ENCODE assay signal across 7 cellular contexts in the genomic region with DNA sequence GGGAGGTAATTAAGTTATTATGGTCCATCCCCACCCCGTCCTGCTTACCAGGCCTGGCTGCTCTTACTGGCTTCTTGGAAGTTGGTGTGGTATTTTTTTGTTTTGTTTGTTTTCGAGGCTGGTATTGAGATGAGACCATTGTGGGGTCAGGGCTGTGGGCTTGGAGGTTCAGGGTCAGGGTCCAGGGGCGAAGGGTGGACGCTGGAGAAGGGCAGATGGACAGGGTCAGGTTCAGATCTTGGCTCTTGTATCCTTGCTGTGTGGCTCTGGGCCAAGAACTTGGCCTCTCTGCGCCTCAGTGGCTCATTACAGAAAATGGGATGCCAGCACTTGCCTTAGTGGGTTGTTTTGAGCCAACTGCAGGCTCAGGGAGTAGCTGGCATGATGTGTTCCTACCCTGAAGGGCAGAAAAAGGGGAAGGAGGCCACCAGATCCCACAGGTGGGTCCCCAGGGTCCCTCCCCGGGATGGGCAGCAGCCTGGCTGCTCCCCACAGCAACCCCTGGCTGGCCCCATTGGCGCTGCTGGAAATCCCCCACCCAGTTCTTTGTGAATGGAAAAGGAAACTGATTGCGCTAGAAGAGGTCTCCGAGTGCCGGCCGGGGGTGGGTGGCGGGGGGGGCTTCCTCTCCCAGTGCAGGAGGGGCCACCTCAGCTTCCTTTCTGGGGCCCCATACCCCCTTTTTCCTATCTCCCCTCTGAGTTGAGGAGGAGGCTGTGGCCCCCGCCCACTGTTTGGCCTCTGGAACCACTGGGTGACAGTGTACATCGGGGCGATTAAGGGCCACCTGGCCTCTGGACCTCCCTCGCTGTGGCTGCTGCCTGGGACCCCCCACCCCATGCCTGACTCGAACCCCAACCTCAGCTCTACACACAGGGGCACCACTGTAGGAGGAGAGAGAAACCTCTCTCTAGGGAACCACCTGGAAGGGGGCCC. TPM values are rescaled to one million over a fixed set of nuclear protein-coding genes. Genes with fewer than 3 reads are reported as not detected.
A peak's percentile ranks its signal among the peaks of the same experiment; 100 is the strongest.
DNase-seq lines count a peak whose midpoint lies in the region; TF ChIP-seq lines count a peak whose summit lies in the region.

No MANE protein-coding gene starts in this region.

- H3K4me1 ChIP-seq in liver (ENCODE audit: control insufficient read depth in 4 of 4, insufficient read depth in 4 of 4, low read length in 3 of 4) (peaks cover 29 to 72% (median 49%) of the 10 kb centered on the region in 4 donors), stomach (peaks cover 50 to 99% (median 78%) of the 10 kb centered on the region in 4 donors)

- peak overlapping the region in 1 of 2 donors; percentile 65 for H3K9ac ChIP-seq in liver (ENCODE audit: low read depth in 1 of 2, low read length in 2 of 2)

- peaks cover 84% of the 10 kb centered on the region for H3K4me1 Mint-ChIP-seq in activated T-helper 1 cell treated with anti-CD3 and anti-CD28 coated beads, Interleukin-12 subunit alpha, Interleukin-12 subunit beta, Interleukin-2, Interleukin-4 antibody, amounts not matched to agents 30 ng/mL and 10 ng/mL and 1 ng/mL, durations not matched to agents 14 hours and 24 hours and 36 hours (ENCODE audit: low read depth)

- H3K4me3 Mint-ChIP-seq in activated T-helper 1 cell treated with anti-CD3 and anti-CD28 coated beads, Interleukin-12 subunit alpha, Interleukin-12 subunit beta, Interleukin-2, Interleukin-4 antibody, amounts not matched to agents 30 ng/mL and 10 ng/mL and 1 ng/mL, durations not matched to agents 14 hours and 24 hours and 36 hours, result peak overlapping the region; percentile 76

- peaks cover 17% of the 10 kb centered on the region for H3K36me3 Mint-ChIP-seq in activated T-helper 1 cell treated with anti-CD3 and anti-CD28 coated beads, Interleukin-12 subunit alpha, Interleukin-12 subunit beta, Interleukin-2, Interleukin-4 antibody, amounts not matched to agents 30 ng/mL and 10 ng/mL and 1 ng/mL, durations not matched to agents 14 hours and 24 hours and 36 hours (ENCODE audit: low read depth)

- DNase-seq in activated T-helper 1 cell treated with anti-CD3 and anti-CD28 coated beads, Interleukin-12 subunit alpha, Interleukin-12 subunit beta, Interleukin-2, Interleukin-4 antibody, amounts not matched to agents 30 ng/mL and 10 ng/mL and 1 ng/mL, durations not matched to agents 14 hours and 24 hours and 36 hours (ENCODE audit: low spot score), result peak; percentile 71
- no peak for DNase-seq in stomach
- DNase-seq in SHP77 (lab: John Stamatoyannopoulos, UW), result no peak
- no peak for DNase-seq in RKO (ENCODE audit: low spot score)
- DNase-seq in SW 1271 (lab: John Stamatoyannopoulos, UW), result no peak

- H3K27ac Mint-ChIP-seq in activated T-helper 1 cell treated with anti-CD3 and anti-CD28 coated beads, Interleukin-12 subunit alpha, Interleukin-12 subunit beta, Interleukin-2, Interleukin-4 antibody, amounts not matched to agents 30 ng/mL and 10 ng/mL and 1 ng/mL, durations not matched to agents 14 hours and 24 hours and 36 hours, result peak overlapping the region; percentile 96

- no peaks in the 10 kb centered on the region for H3K27me3 Mint-ChIP-seq in activated T-helper 1 cell treated with anti-CD3 and anti-CD28 coated beads, Interleukin-12 subunit alpha, Interleukin-12 subunit beta, Interleukin-2, Interleukin-4 antibody, amounts not matched to agents 30 ng/mL and 10 ng/mL and 1 ng/mL, durations not matched to agents 14 hours and 24 hours and 36 hours (ENCODE audit: insufficient read depth)

- H3K9me3 ChIP-seq in KOPT-K1 (ENCODE audit: insufficient read depth, low read length, poor library complexity, severe bottlenecking), result no peaks in the 10 kb centered on the region
- H3K9me3 ChIP-seq in liver (ENCODE audit: control insufficient read depth in 4 of 4, low read length in 3 of 4), result no peaks in the 10 kb centered on the region
- no peaks in the 10 kb centered on the region for H3K9me3 ChIP-seq in stomach

- WGBS in liver, result 27% methylated on average over 17 of the region's 17 CpGs
- 21 to 41% (median 36%) methylated on average over 12 to 17 of the region's 17 CpGs for WGBS in stomach, 5 donors

- TF ChIP-seq RAD21 in liver (IDR thresholded peaks at IDR 0.05), result no peak

- H3K9me3 Mint-ChIP-seq in activated T-helper 1 cell treated with anti-CD3 and anti-CD28 coated beads, Interleukin-12 subunit alpha, Interleukin-12 subunit beta, Interleukin-2, Interleukin-4 antibody, amounts not matched to agents 30 ng/mL and 10 ng/mL and 1 ng/mL, durations not matched to agents 14 hours and 24 hours and 36 hours, result no peaks in the 10 kb centered on the region

- TF ChIP-seq POLR2A in stomach (IDR thresholded peaks at IDR 0.05), result no peak

- H3K27me3 ChIP-seq in liver (ENCODE audit: control insufficient read depth in 4 of 4, insufficient read depth in 4 of 4, low read length in 3 of 4), result no peaks in the 10 kb centered on the region
- H3K27me3 ChIP-seq in stomach, result no peaks in the 10 kb centered on the region

- TF ChIP-seq EP300 in stomach (IDR thresholded peaks at IDR 0.05), result no peak

- no peak overlapping the region for H3K4me3 ChIP-seq in liver (ENCODE audit: low read depth in 1 of 3, low read length in 3 of 3)
- peak overlapping the region in 2 of 4 donors; percentile 0 to 25 for H3K4me3 ChIP-seq in stomach

- no peak for TF ChIP-seq CTCF in liver (IDR thresholded peaks at IDR 0.05; ENCODE audit: low read depth, low read length, missing input control)
- TF ChIP-seq CTCF in stomach (IDR thresholded peaks at IDR 0.05), result no peak

- H3K36me3 ChIP-seq in KOPT-K1 (ENCODE audit: insufficient read depth, low read length), result no peaks in the 10 kb centered on the region
- no peaks in the 10 kb centered on the region for H3K36me3 ChIP-seq in liver (ENCODE audit: control insufficient read depth in 4 of 4, insufficient read depth in 3 of 4, low read depth in 1 of 4, low read length in 3 of 4)
- H3K36me3 ChIP-seq in stomach, result no peaks in the 10 kb centered on the region

- intact Hi-C loops in activated T-helper 1 cell treated with anti-CD3 and anti-CD28 coated beads, Interleukin-12 subunit alpha, Interleukin-12 subunit beta, Interleukin-2, Interleukin-4 antibody, amounts not matched to agents 30 ng/mL and 10 ng/mL and 1 ng/mL, durations not matched to agents 14 hours and 24 hours and 36 hours (cut with micrococcal nuclease), result loop anchor here (1.0 to 10.0 kb wide), 4 partner anchors 15 to 656 kb away; no protein-coding TSS in a partner anchor
- intact Hi-C loops in stomach (cut with DNase I; ENCODE audit: low total_unique reads), result no loop called here

- peak overlapping the region; percentile 85 for H3K27ac ChIP-seq in KOPT-K1 (ENCODE audit: low read depth, low read length, poor library complexity, severe bottlenecking)
- peak overlapping the region; percentile 92 to 94 for H3K27ac ChIP-seq in liver (ENCODE audit: low read depth in 1 of 2, low read length in 2 of 2)
- H3K27ac ChIP-seq in stomach, result peak overlapping the region; percentile 49 to 83 (median 78)

TF ChIP-seq in liver, 16 proteins besides CTCF, POLR2A, EP300 and RAD21:
- peak; percentile 42 for TF ChIP-seq YY1 (IDR thresholded peaks at IDR 0.05)
- peak; percentile 90 to 98 for TF ChIP-seq HNF4A (conservative IDR thresholded peaks at IDR 0.05)
- TF ChIP-seq, protein P1, sequence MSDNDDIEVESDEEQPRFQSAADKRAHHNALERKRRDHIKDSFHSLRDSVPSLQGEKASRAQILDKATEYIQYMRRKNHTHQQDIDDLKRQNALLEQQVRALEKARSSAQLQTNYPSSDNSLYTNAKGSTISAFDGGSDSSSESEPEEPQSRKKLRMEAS (IDR thresholded peaks at IDR 0.05), result no peak
- no peak for TF ChIP-seq TAF1 (conservative IDR thresholded peaks at IDR 0.05)
- no peak for TF ChIP-seq ATF3 (IDR thresholded peaks at IDR 0.05)
- TF ChIP-seq RXRA (IDR thresholded peaks at IDR 0.05), result peak; percentile 81 to 87
- no peak for TF ChIP-seq EGR1 (IDR thresholded peaks at IDR 0.05; ENCODE audit: low read depth in 2 of 2)
- peak; percentile 86 for TF ChIP-seq HNF4G (IDR thresholded peaks at IDR 0.05)
- peak in 1 of 2 donors; percentile 17 for TF ChIP-seq JUND (IDR thresholded peaks at IDR 0.05)
- peak; percentile 82 for TF ChIP-seq NR2F2 (IDR thresholded peaks at IDR 0.05)
- TF ChIP-seq SP1 (IDR thresholded peaks at IDR 0.05), result peak; percentile 79
- TF ChIP-seq, protein P2, sequence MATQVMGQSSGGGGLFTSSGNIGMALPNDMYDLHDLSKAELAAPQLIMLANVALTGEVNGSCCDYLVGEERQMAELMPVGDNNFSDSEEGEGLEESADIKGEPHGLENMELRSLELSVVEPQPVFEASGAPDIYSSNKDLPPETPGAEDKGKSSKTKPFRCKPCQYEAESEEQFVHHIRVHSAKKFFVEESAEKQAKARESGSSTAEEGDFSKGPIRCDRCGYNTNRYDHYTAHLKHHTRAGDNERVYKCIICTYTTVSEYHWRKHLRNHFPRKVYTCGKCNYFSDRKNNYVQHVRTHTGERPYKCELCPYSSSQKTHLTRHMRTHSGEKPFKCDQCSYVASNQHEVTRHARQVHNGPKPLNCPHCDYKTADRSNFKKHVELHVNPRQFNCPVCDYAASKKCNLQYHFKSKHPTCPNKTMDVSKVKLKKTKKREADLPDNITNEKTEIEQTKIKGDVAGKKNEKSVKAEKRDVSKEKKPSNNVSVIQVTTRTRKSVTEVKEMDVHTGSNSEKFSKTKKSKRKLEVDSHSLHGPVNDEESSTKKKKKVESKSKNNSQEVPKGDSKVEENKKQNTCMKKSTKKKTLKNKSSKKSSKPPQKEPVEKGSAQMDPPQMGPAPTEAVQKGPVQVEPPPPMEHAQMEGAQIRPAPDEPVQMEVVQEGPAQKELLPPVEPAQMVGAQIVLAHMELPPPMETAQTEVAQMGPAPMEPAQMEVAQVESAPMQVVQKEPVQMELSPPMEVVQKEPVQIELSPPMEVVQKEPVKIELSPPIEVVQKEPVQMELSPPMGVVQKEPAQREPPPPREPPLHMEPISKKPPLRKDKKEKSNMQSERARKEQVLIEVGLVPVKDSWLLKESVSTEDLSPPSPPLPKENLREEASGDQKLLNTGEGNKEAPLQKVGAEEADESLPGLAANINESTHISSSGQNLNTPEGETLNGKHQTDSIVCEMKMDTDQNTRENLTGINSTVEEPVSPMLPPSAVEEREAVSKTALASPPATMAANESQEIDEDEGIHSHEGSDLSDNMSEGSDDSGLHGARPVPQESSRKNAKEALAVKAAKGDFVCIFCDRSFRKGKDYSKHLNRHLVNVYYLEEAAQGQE (IDR thresholded peaks at IDR 0.05), result no peak

RNA-seq across cellular contexts. Expression of gene SH2B3, which starts 25.0 kb away (rescaled TPM):
- total RNA-seq in activated T-helper 1 cell treated with anti-CD3 and anti-CD28 coated beads, Interleukin-12 subunit alpha, Interleukin-12 subunit beta, Interleukin-2, Interleukin-4 antibody, amounts not matched to agents 30 ng/mL and 10 ng/mL and 1 ng/mL, durations not matched to agents 14 hours and 24 hours and 36 hours, result 42.0 and 42.3 TPM in 2 replicates
- 10 to 100 TPM; 10.7 to 18.7 TPM for total RNA-seq in liver
- polyA plus RNA-seq in liver, result 1 to 10 TPM; 4.4 to 6.9 TPM
- total RNA-seq in stomach, result 10 to 100 TPM in 2 of 5 donors, 1 to 10 TPM in 3; 5.3 to 21.7 (median 9.8) TPM
- 1 to 10 TPM; 2.5 to 8.1 (median 7.3) TPM for polyA plus RNA-seq in stomach
